13 cellular contexts compared by ENCODE assay signal in the genomic region with DNA sequence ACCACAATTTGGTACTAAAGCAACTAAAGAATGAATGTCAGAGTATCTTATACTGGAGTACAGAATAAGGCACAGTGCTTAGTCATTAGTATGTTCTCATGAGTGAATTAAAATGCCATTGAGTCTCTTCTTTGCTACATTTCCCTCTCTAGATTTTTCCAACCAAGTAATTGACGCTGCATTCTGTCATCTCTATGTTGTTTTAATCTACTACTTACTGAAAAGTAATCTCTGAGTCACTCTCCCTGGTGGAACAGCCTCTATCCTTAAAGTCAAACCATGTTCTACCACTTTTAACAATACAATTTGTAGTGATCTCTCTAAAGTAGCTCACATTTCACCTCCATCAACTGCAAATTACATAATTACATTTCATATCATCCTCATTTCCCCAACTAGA.
"Had no signal": no experiment of that assay in that cellular context is flagged by ENCODE, and none has a peak within 500 bp of the region (broad histone marks: within the 10 kb centered on the region; RNA-seq: fewer than 3 reads in every experiment).

No MANE protein-coding gene starts in this region.

- H3K27ac ChIP-seq: colonic mucosa, esophagus muscularis mucosa, pancreas, tibial artery had no signal

- DNase-seq: activated CD4-positive, alpha-beta memory T cell treated with anti-CD3 and anti-CD28 coated beads, Interleukin-2, amount 10 ng/mL, durations not matched to agents 7 days and 5 days; activated CD4-positive, alpha-beta T cell treated with anti-CD3 and anti-CD28 coated beads for 36 hours; activated naive CD4-positive, alpha-beta T cell treated with anti-CD3 and anti-CD28 coated beads, Interleukin-2, amount 10 ng/mL, durations not matched to agents 7 days and 5 days; activated T-cell treated with anti-CD3 and anti-CD28 coated beads, Interleukin-2, amount 50 U/mL, for 24 hours; central memory CD4-positive, alpha-beta T cell; colonic mucosa; immature natural killer cell; naive thymus-derived CD4-positive, alpha-beta T cell; pancreas; T-helper 17 cell; tibial artery had no signal

- H3K27me3 ChIP-seq: colonic mucosa, esophagus muscularis mucosa, pancreas, tibial artery had no signal

- H3K4me3 ChIP-seq: colonic mucosa, esophagus muscularis mucosa, pancreas, tibial artery had no signal

- ATAC-seq: activated CD4-positive, alpha-beta T cell treated with anti-CD3 and anti-CD28 coated beads for 36 hours; naive thymus-derived CD4-positive, alpha-beta T cell; pancreas; stimulated activated memory B cell treated with anti-CD40 and anti-IgM and Interleukin-4, amounts not matched to agents 10 μg/mL and 1 μg/mL and 100 μg/mL, for 72 hours; T-helper 17 cell had no signal

- H3K9me3 ChIP-seq: colonic mucosa, esophagus muscularis mucosa, pancreas, tibial artery had no signal

- H3K36me3 ChIP-seq: colonic mucosa, esophagus muscularis mucosa, pancreas, tibial artery had no signal

- H3K4me1 ChIP-seq: colonic mucosa, esophagus muscularis mucosa, pancreas, tibial artery had no signal
